22 cellular contexts compared by ENCODE assay signal in genomic region chr16:1661826-1662225, GRCh38.
"Had no signal": no experiment of that assay in that cellular context is flagged by ENCODE, and none has a peak within 500 bp of the region (broad histone marks: within the 10 kb centered on the region; RNA-seq: fewer than 3 reads in every experiment).

No MANE protein-coding gene starts in this region.

- H3K9ac ChIP-seq: neural progenitor cell had no signal

- H3K4me1 ChIP-seq: gastrocnemius medialis, lower lobe of right lung, neural progenitor cell, prostate gland, sigmoid colon, tibial nerve, upper lobe of left lung had no signal

- DNase-seq: dorsolateral prefrontal cortex; effector CD4-positive, alpha-beta T cell; foreskin fibroblast; gastrocnemius medialis; head of caudate nucleus; left ventricle myocardium superior; lower lobe of right lung; natural killer cell; sigmoid colon; stimulated activated CD4-positive, alpha-beta T cell treated with anti-CD3 and anti-CD28 coated beads, Interleukin-4, amount 100 ng/mL, for 4 hours; stimulated activated naive CD8-positive, alpha-beta T cell treated with anti-CD3 and anti-CD28 coated beads, Interleukin-15, Interleukin-2, amounts not matched to agents 100 U/mL and 50 U/mL, for 24 hours; upper lobe of left lung had no signal

- H3K4me1 Mint-ChIP-seq: natural killer cell; neural progenitor cell; stimulated activated memory B cell treated with anti-CD40 and anti-IgM and Interleukin-4, amounts not matched to agents 10 μg/mL and 1 μg/mL and 100 μg/mL, for 72 hours had no signal

- H3K36me3 Mint-ChIP-seq: natural killer cell had no signal

- H3K27me3 Mint-ChIP-seq: stimulated activated memory B cell treated with anti-CD40 and anti-IgM and Interleukin-4, amounts not matched to agents 10 μg/mL and 1 μg/mL and 100 μg/mL, for 72 hours had no signal

- FAIRE-seq: keratinocyte, urothelium cell line had no signal

- H3K27ac ChIP-seq: dorsolateral prefrontal cortex, epithelial cell of prostate, gastrocnemius medialis, lower lobe of right lung, neural progenitor cell, prostate gland, right atrium auricular region, sigmoid colon, thoracic aorta, tibial nerve, upper lobe of left lung had no signal

- H3K27me3 ChIP-seq: dorsolateral prefrontal cortex, gastrocnemius medialis, neural progenitor cell, right atrium auricular region, sigmoid colon, tibial nerve, upper lobe of left lung had no signal

- H3K27ac Mint-ChIP-seq: natural killer cell; neural progenitor cell; stimulated activated memory B cell treated with anti-CD40 and anti-IgM and Interleukin-4, amounts not matched to agents 10 μg/mL and 1 μg/mL and 100 μg/mL, for 72 hours had no signal

- H3K4me3 ChIP-seq: dorsolateral prefrontal cortex, gastrocnemius medialis, lower lobe of right lung, neural progenitor cell, prostate gland, right atrium auricular region, sigmoid colon, thoracic aorta, tibial nerve, upper lobe of left lung had no signal

- H3K4me2 ChIP-seq: neural progenitor cell had no signal

- H3K9me3 Mint-ChIP-seq: natural killer cell; neural progenitor cell; stimulated activated memory B cell treated with anti-CD40 and anti-IgM and Interleukin-4, amounts not matched to agents 10 μg/mL and 1 μg/mL and 100 μg/mL, for 72 hours had no signal

- H3K36me3 ChIP-seq: neural progenitor cell had no signal

- H3K4me3 Mint-ChIP-seq: natural killer cell; neural progenitor cell; stimulated activated memory B cell treated with anti-CD40 and anti-IgM and Interleukin-4, amounts not matched to agents 10 μg/mL and 1 μg/mL and 100 μg/mL, for 72 hours had no signal

- H2AFZ ChIP-seq: neural progenitor cell had no signal

- ATAC-seq: esophagus mucosa; gastrocnemius medialis; left ventricle myocardium superior; lower lobe of right lung; natural killer cell; stimulated activated memory B cell treated with anti-CD40 and anti-IgM and Interleukin-4, amounts not matched to agents 10 μg/mL and 1 μg/mL and 100 μg/mL, for 72 hours; stimulated activated naive CD8-positive, alpha-beta T cell treated with anti-CD3 and anti-CD28 coated beads, Interleukin-15, Interleukin-2, amounts not matched to agents 100 U/mL and 50 U/mL, for 24 hours had no signal

- H3K9me3 ChIP-seq: gastrocnemius medialis, lower lobe of right lung, prostate gland, right atrium auricular region, sigmoid colon, thoracic aorta, tibial nerve, upper lobe of left lung had no signal
